Comparison of ENCODE assay signal across 14 cellular contexts in the genomic region with DNA sequence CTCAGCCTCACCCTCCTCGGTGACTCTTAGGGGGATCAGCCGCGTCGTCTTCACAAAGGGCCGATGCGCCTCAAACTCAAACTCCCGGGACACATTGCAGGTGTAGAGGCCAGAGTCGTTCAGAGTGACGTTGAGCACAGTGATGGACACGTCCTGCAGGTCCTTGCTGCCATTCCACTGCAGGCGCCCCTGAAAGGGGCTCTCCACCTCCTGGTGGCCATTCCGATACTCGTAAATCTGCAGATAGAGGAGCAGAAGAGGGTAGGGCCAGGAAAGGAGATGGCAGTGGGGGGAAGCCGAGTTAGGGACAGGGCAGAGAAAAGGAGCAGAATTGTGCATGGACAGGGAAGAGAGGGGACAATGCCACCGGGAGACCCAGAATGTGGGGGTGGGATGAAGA. TPM values are rescaled to one million over a fixed set of nuclear protein-coding genes. Genes with fewer than 3 reads are reported as not detected.
A peak's percentile ranks its signal among the peaks of the same experiment; 100 is the strongest.
DNase-seq lines count a peak whose midpoint lies in the region; ATAC-seq and TF ChIP-seq lines count a peak whose summit lies in the region.
"Had no signal": no experiment of that assay in that cellular context is flagged by ENCODE, and none has a peak within 500 bp of the region (broad histone marks: within the 10 kb centered on the region; RNA-seq: fewer than 3 reads in every experiment).

No MANE protein-coding gene starts in this region.

- peaks cover 15% of the 10 kb centered on the region for H3K4me1 ChIP-seq in GM23338 (ENCODE audit: insufficient read depth)
- H3K4me1 ChIP-seq in endodermal cell (ENCODE audit: control insufficient read depth, insufficient read depth, low read length), result no peaks in the 10 kb centered on the region
- H3K4me1 ChIP-seq: Caco-2 had no signal

- no peaks in the 10 kb centered on the region for H4K20me1 ChIP-seq in GM23338 (replicated peaks; ENCODE audit: insufficient read depth)

- no peaks in the 10 kb centered on the region for H3K36me3 ChIP-seq in GM23338 (ENCODE audit: insufficient read depth)
- no peaks in the 10 kb centered on the region for H3K36me3 ChIP-seq in endodermal cell (ENCODE audit: control insufficient read depth, insufficient read depth, low read length)

- H3K4me1 Mint-ChIP-seq in GM23338 (peaks cover 25% of the 10 kb centered on the region), HFFc6 (ENCODE audit: low read depth) (peaks cover 5% of the 10 kb centered on the region), endodermal cell (peaks cover 3% of the 10 kb centered on the region)

- H3K27me3 Mint-ChIP-seq in GM23338 (ENCODE audit: insufficient read depth, low read depth, poor library complexity), result peaks cover 4% of the 10 kb centered on the region
- peaks cover 37% of the 10 kb centered on the region for H3K27me3 Mint-ChIP-seq in HFFc6 (ENCODE audit: insufficient read depth)
- H3K27me3 Mint-ChIP-seq in endodermal cell (ENCODE audit: insufficient read depth), result peaks cover 10% of the 10 kb centered on the region

- H3K27me3 ChIP-seq in GM23338 (ENCODE audit: insufficient read depth), result no peaks in the 10 kb centered on the region
- no peaks in the 10 kb centered on the region for H3K27me3 ChIP-seq in endodermal cell (ENCODE audit: control insufficient read depth, insufficient read depth, low read length, poor library complexity, severe bottlenecking)
- H3K27me3 ChIP-seq: BE2C had no signal

- WGBS in endodermal cell (ENCODE audit: insufficient coverage in 1 of 2, insufficient read length in 1 of 2), 2 experiments, result 92 to 94% methylated on average over 13 to 15 of the region's 15 CpGs

- H3K9me3 Mint-ChIP-seq in GM23338 (no peaks in the 10 kb centered on the region; the same call in 2 of the 3 replicates), HFFc6 (no peaks in the 10 kb centered on the region), endodermal cell (no peaks in the 10 kb centered on the region)
- H3K9me3 Mint-ChIP-seq: CD4-positive, CD25-positive, alpha-beta regulatory T cell; IgD-negative memory B cell had no signal

- H3K79me2 ChIP-seq in GM23338 (replicated peaks; ENCODE audit: insufficient read depth), result no peaks in the 10 kb centered on the region

- ATAC-seq in GM23338, result peak; percentile 13; the same call in 2 of the 3 replicates

- H3K4me2 ChIP-seq in GM23338, result no peak overlapping the region

- no peak overlapping the region for H3K27ac Mint-ChIP-seq in GM23338
- H3K27ac Mint-ChIP-seq in HFFc6, result no peak overlapping the region
- H3K27ac Mint-ChIP-seq in endodermal cell, result no peak overlapping the region
- H3K27ac Mint-ChIP-seq: CD4-positive, CD25-positive, alpha-beta regulatory T cell; IgD-negative memory B cell had no signal

- H3K4me3 Mint-ChIP-seq in GM23338, result no peak overlapping the region
- no peak overlapping the region for H3K4me3 Mint-ChIP-seq in HFFc6
- no peak overlapping the region for H3K4me3 Mint-ChIP-seq in endodermal cell
- H3K4me3 Mint-ChIP-seq: CD4-positive, CD25-positive, alpha-beta regulatory T cell; IgD-negative memory B cell had no signal

- TF ChIP-seq CTCF in GM23338 (conservative IDR thresholded peaks at IDR 0.05; ENCODE audit: low read depth in 2 of 2) (peak in 1 of 2 experiments; percentile 14; a peak in 1 of 4 replicates), HFFc6 (IDR thresholded peaks at IDR 0.05) (peak; percentile 16; the same call in 1 of the 2 replicates), endodermal cell (conservative IDR thresholded peaks at IDR 0.05) (peak; percentile 54)

- no peak overlapping the region for H3K4me3 ChIP-seq in GM23338
- H3K4me3 ChIP-seq in endodermal cell (ENCODE audit: low read length), result no peak overlapping the region

- intact Hi-C loops in cardiac septum (cut with DNase I), result no loop called here

- no peak overlapping the region for H3K9ac ChIP-seq in endodermal cell (ENCODE audit: extremely low read depth, low read length, poor library complexity, severe bottlenecking)

- H3K9me2 ChIP-seq in GM23338 (ENCODE audit: insufficient read depth), result no peaks in the 10 kb centered on the region

- peak; percentile 23 for DNase-seq in GM23338 (ENCODE audit: low spot score)
- no peak for DNase-seq in HFFc6
- DNase-seq in endodermal cell, result peak; percentile 59
- DNase-seq in NCI-H1105 treated with DMSO at 0.1 percent for 48 hours (lab: John Stamatoyannopoulos, UW), result no peak
- DNase-seq in epidermal melanocyte (ENCODE audit: insufficient read length, low spot score), result no peak
- DNase-seq in cardiac septum (ENCODE audit: low spot score), result no peak
- DNase-seq: ACHN; BE2C; C1 segment of cervical spinal cord; Caco-2; CD4-positive, CD25-positive, alpha-beta regulatory T cell; HCEC 1CT; KBM-7 had no signal

- H3K36me3 Mint-ChIP-seq in GM23338 (ENCODE audit: low read depth) (no peaks in the 10 kb centered on the region; the same call in 2 of the 3 replicates), HFFc6 (ENCODE audit: low read depth) (no peaks in the 10 kb centered on the region), endodermal cell (ENCODE audit: low read depth) (no peaks in the 10 kb centered on the region)
- H3K36me3 Mint-ChIP-seq: CD4-positive, CD25-positive, alpha-beta regulatory T cell; IgD-negative memory B cell had no signal

- H3F3A ChIP-seq in GM23338 (replicated peaks; ENCODE audit: low read depth), result no peaks in the 10 kb centered on the region

- H2AFZ ChIP-seq in GM23338, result peak overlapping the region; percentile 70; the same call in 1 of the 2 replicates

- no peak overlapping the region for H3K27ac ChIP-seq in GM23338 (ENCODE audit: low read depth)
- no peak overlapping the region for H3K27ac ChIP-seq in endodermal cell (ENCODE audit: low read depth, low read length)

- H3K9me3 ChIP-seq in endodermal cell (ENCODE audit: control insufficient read depth, low read length), result no peaks in the 10 kb centered on the region
- H3K9me3 ChIP-seq: BE2C, Caco-2 had no signal

TF ChIP-seq in GM23338, 12 proteins besides CTCF, POLR2A, EP300 and RAD21:
- no peak for TF ChIP-seq ZNF114 (CRISPR knock-in tag; IDR thresholded peaks at IDR 0.05)
- TF ChIP-seq, protein P1, sequence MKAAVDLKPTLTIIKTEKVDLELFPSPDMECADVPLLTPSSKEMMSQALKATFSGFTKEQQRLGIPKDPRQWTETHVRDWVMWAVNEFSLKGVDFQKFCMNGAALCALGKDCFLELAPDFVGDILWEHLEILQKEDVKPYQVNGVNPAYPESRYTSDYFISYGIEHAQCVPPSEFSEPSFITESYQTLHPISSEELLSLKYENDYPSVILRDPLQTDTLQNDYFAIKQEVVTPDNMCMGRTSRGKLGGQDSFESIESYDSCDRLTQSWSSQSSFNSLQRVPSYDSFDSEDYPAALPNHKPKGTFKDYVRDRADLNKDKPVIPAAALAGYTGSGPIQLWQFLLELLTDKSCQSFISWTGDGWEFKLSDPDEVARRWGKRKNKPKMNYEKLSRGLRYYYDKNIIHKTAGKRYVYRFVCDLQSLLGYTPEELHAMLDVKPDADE (IDR thresholded peaks at IDR 0.05), result no peak
- TF ChIP-seq NANOG (IDR thresholded peaks at IDR 0.05; ENCODE audit: borderline replicate concordance), result no peak
- TF ChIP-seq EZH2phosphoT487 (IDR thresholded peaks at IDR 0.05; ENCODE audit: unreplicated experiment), result no peak
- TF ChIP-seq CREB1 (CRISPR knock-in tag; IDR thresholded peaks at IDR 0.05; ENCODE audit: low read depth), result no peak
- no peak for TF ChIP-seq JUNB (IDR thresholded peaks at IDR 0.05; ENCODE audit: unreplicated experiment)
- TF ChIP-seq STAT1 (IDR thresholded peaks at IDR 0.05; ENCODE audit: unreplicated experiment), result no peak
- no peak for TF ChIP-seq EZH2 (IDR thresholded peaks at IDR 0.05; ENCODE audit: low read depth, unreplicated experiment)

RNA-seq across cellular contexts. Expression of a gene that starts 12.0 kb away (rescaled TPM):
- 1.7 and 2.2 TPM in 2 replicates for total RNA-seq in GM23338 (2014; rRNA removed; shearing (Covaris generic))
- polyA plus RNA-seq in GM23338 (2016; fragmentation: Nextera tagmentation; extraction: Ambion mirVana), result 0.56 and 0.74 TPM in 2 replicates
- not detected for total RNA-seq in HFFc6 (2021; fragmentation: NEBNext Ultra II Directional; extraction: Animal tissue kit (Norgen Biotek cat#: 25700))
- total RNA-seq in endodermal cell (under 1 TPM; 0.51 to 0.90 TPM), cardiac septum (3.3 TPM)
- polyA plus RNA-seq in endodermal cell (2013, experiment 1 of 2), result 3.9 TPM
- 3.1 TPM for polyA plus RNA-seq in endodermal cell (2013, experiment 2 of 2)
- total RNA-seq: CD4-positive, CD25-positive, alpha-beta regulatory T cell had no signal
- polyA plus RNA-seq: IgD-negative memory B cell had no signal

Comparison
In these comparisons a context has a peak if more than half of its experiments do, and no peak if none do; other contexts are left out.
1. DNase-seq: peak in GM23338 (single experiment) and endodermal cell (single experiment); none in HFFc6 (single experiment), NCI-H1105 treated with DMSO at 0.1 percent for 48 hours (single experiment), epidermal melanocyte (single experiment) and cardiac septum (single experiment).